In the genomic region with DNA sequence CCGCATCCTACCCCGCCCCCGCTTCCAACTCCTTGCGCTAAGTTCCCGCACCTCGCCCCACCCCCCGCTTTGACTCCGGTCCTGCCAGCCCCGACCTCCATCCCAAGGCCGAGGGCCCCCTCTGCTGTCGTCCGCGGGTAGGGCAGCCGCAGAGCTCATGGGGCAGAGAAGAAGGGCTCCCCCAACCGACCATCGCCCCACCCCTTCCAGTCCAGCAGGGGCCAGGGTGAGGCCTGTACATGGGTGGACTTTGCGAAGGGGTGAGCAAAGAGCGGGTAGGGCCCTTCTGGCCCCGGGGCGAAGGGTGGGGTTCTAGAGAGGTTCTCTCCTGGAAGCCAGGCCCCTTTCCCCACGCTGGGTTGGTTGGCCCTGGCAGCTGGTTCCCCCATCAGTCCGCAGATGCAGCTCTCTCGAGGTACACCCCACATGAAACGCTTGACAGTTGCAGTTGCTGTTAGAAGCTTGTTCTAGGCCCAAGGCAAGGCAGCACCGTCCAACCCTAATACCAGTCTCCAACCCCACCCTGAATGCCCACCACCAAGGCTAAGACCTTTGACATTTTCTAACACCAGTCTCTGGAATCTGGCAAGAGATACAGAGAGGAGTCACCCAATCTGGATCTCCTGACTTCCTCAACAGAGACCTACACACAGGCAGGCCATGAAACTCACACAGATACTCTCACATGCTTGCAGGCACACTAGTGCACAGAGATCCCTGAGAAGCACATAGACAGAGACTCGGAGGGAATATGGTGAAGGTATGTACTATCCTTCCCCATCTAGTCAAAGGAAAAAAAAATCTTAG, we compare ENCODE assay signal across 8 cellular contexts. TPM values are rescaled to one million over a fixed set of nuclear protein-coding genes. Genes with fewer than 3 reads are reported as not detected.
DNase-seq lines count a peak whose midpoint lies in the region; ATAC-seq and TF ChIP-seq lines count a peak whose summit lies in the region.

No MANE protein-coding gene starts in this region.

- H3K27me3 Mint-ChIP-seq in CD4-positive, CD25-positive, alpha-beta regulatory T cell, result no peaks in the 10 kb centered on the region
- peaks cover 28% of the 10 kb centered on the region for H3K27me3 Mint-ChIP-seq in nephron (ENCODE audit: low read depth)

- H3K27ac ChIP-seq in CD4-positive, CD25-positive, alpha-beta regulatory T cell (ENCODE audit: insufficient read depth, low read length, poor library complexity, severe bottlenecking), result peak overlapping the region; percentile 82

- H3K9me3 Mint-ChIP-seq in CD4-positive, CD25-positive, alpha-beta regulatory T cell, result peaks cover 0 to 2% (median 0%) of the 10 kb centered on the region in 7 donors
- H3K9me3 Mint-ChIP-seq in nephron, result no peaks in the 10 kb centered on the region

- H3K36me3 ChIP-seq in CD4-positive, CD25-positive, alpha-beta regulatory T cell (ENCODE audit: control insufficient read depth, insufficient read depth, low read length), result no peaks in the 10 kb centered on the region

- H3K36me3 Mint-ChIP-seq in CD4-positive, CD25-positive, alpha-beta regulatory T cell, result no peaks in the 10 kb centered on the region
- no peaks in the 10 kb centered on the region for H3K36me3 Mint-ChIP-seq in nephron (ENCODE audit: low read depth)

- H3K27ac Mint-ChIP-seq in CD4-positive, CD25-positive, alpha-beta regulatory T cell, result peak overlapping the region in 2 of 3 donors; percentile 83 to 97
- peak overlapping the region in 2 of 3 experiments; percentile 89 to 91 for H3K27ac Mint-ChIP-seq in nephron

- H3K4me1 ChIP-seq in CD4-positive, CD25-positive, alpha-beta regulatory T cell (ENCODE audit: control insufficient read depth, insufficient read depth, low read length, poor library complexity, severe bottlenecking), result peaks cover 19% of the 10 kb centered on the region

- H3K4me3 Mint-ChIP-seq in CD4-positive, CD25-positive, alpha-beta regulatory T cell, result peak overlapping the region; percentile 84 to 94 (median 94)
- H3K4me3 Mint-ChIP-seq in nephron, result peak overlapping the region; percentile 89 to 96 (median 93)

- H3K4me1 Mint-ChIP-seq in CD4-positive, CD25-positive, alpha-beta regulatory T cell, result peaks cover 0 to 15% (median 7%) of the 10 kb centered on the region in 4 donors
- H3K4me1 Mint-ChIP-seq in nephron, result peaks cover 26% of the 10 kb centered on the region

- peak; percentile 96 for TF ChIP-seq CTCF in fibroblast of the aortic adventitia (IDR thresholded peaks at IDR 0.05; ENCODE audit: insufficient read depth, low read length)
- TF ChIP-seq CTCF in nephron (IDR thresholded peaks at IDR 0.05; ENCODE audit: unreplicated experiment in 3 of 3), result peak; percentile 78 to 87 (median 85)

- H3K4me3 ChIP-seq in CD4-positive, CD25-positive, alpha-beta regulatory T cell (ENCODE audit: low read depth, low read length), result peak overlapping the region; percentile 83
- peak overlapping the region; percentile 79 for H3K4me3 ChIP-seq in fibroblast of the aortic adventitia (ENCODE audit: low read depth, low read length)

- peak; percentile 88 to 91 (median 88) for DNase-seq in CD4-positive, CD25-positive, alpha-beta regulatory T cell
- peak; percentile 83 for DNase-seq in LHCN-M2 (ENCODE audit: low read depth)
- peak; percentile 83 for DNase-seq in RPMI7951 (ENCODE audit: low read depth)
- DNase-seq in activated T-helper 9 cell treated with anti-CD3 and anti-CD28 coated beads, Interleukin-2, amount 50 U/mL, for 16 hours (ENCODE audit: low read depth), result peak; percentile 92
- DNase-seq in fibroblast of the aortic adventitia (ENCODE audit: low read depth), result peak; percentile 90
- peak; percentile 76 to 94 (median 90) for DNase-seq in stimulated activated naive CD4-positive, alpha-beta T cell (lab: John Stamatoyannopoulos, UW)

- peak; percentile 78 to 83 for ATAC-seq in CD4-positive, CD25-positive, alpha-beta regulatory T cell (ENCODE audit: low read depth in 2 of 2)
- ATAC-seq in GM21526 (IDR thresholded peaks at IDR 0.05; ENCODE audit: low FRiP score, unreplicated experiment), result peak; percentile 52

- H3K9me3 ChIP-seq in CD4-positive, CD25-positive, alpha-beta regulatory T cell (ENCODE audit: control insufficient read depth in 2 of 2, low read length in 2 of 2), result no peaks in the 10 kb centered on the region

- peaks cover 4% of the 10 kb centered on the region for H3K27me3 ChIP-seq in CD4-positive, CD25-positive, alpha-beta regulatory T cell (ENCODE audit: control insufficient read depth, insufficient read depth, low read length)

RNA-seq across cellular contexts. Expression of a gene that starts 25.3 kb away (rescaled TPM):
- 1.9 TPM for total RNA-seq in CD4-positive, CD25-positive, alpha-beta regulatory T cell
- under 1 TPM; 0.19 to 0.49 (median 0.31) TPM for polyA plus RNA-seq in CD4-positive, CD25-positive, alpha-beta regulatory T cell
- total RNA-seq in LHCN-M2 (2014; rRNA removed) (20.5 and 22.6 TPM in 2 replicates), fibroblast of the aortic adventitia (ENCODE audit: low replicate concordance) (7.9 and 11.3 TPM in 2 replicates)
- polyA plus RNA-seq in LHCN-M2 (2012), result 20.8 TPM
- total RNA-seq in RPMI7951 (2014; rRNA removed; shearing (Covaris generic)), result 3.4 and 6.7 TPM in 2 replicates

RNA-seq across cellular contexts. Expression of a gene that starts 26.4 kb away (rescaled TPM):
- total RNA-seq in CD4-positive, CD25-positive, alpha-beta regulatory T cell, result 1.1 TPM
- polyA plus RNA-seq in CD4-positive, CD25-positive, alpha-beta regulatory T cell, result not detected
- 52.0 and 58.6 TPM in 2 replicates for total RNA-seq in LHCN-M2 (2014; rRNA removed)
- polyA plus RNA-seq in LHCN-M2 (2012), result 31.2 TPM
- 9.6 and 12.4 TPM in 2 replicates for total RNA-seq in RPMI7951 (2014; rRNA removed; shearing (Covaris generic))
- 3.4 and 37.2 TPM in 2 replicates for total RNA-seq in fibroblast of the aortic adventitia (ENCODE audit: low replicate concordance)

Comparison
In these comparisons a context has a peak if more than half of its experiments do, and no peak if none do; other contexts are left out.
1. Peak in every context shown above with its lines: DNase-seq, ATAC-seq, H3K4me3 ChIP-seq and H3K27ac ChIP-seq.